ENCODE assay signal across 1 cellular context in genomic region chrX:9708086-9708485, GRCh38.
TF ChIP-seq lines count a peak whose summit lies in the region.

No MANE protein-coding gene starts in this region.

TF ChIP-seq in endothelial cell of umbilical vein, 7 proteins besides CTCF, POLR2A, EP300 and RAD21:
- TF ChIP-seq MAX (IDR thresholded peaks at IDR 0.05; ENCODE audit: insufficient read depth, insufficient read length) (no peak), GATA2 (IDR thresholded peaks at IDR 0.05; ENCODE audit: insufficient read depth, insufficient read length, low read depth, low read length) (no peak), JUN (IDR thresholded peaks at IDR 0.05; ENCODE audit: borderline replicate concordance, insufficient read depth, insufficient read length, low read depth) (no peak), FOS (IDR thresholded peaks at IDR 0.05; ENCODE audit: borderline replicate concordance, insufficient read depth, low read length) (no peak), MYC (IDR thresholded peaks at IDR 0.05; ENCODE audit: low read depth, low read length) (no peak), POLR2AphosphoS5 (IDR thresholded peaks at IDR 0.05; ENCODE audit: insufficient read depth, low read depth, low read length) (no peak), EZH2 (IDR thresholded peaks at IDR 0.05; ENCODE audit: borderline replicate concordance, low read depth, low read length, severe bottlenecking) (no peak)
TF ChIP-seq in endothelial cell of umbilical vein: peak in this region for 0.
